Comparison of ENCODE assay signal across 1 cellular context in the genomic region with DNA sequence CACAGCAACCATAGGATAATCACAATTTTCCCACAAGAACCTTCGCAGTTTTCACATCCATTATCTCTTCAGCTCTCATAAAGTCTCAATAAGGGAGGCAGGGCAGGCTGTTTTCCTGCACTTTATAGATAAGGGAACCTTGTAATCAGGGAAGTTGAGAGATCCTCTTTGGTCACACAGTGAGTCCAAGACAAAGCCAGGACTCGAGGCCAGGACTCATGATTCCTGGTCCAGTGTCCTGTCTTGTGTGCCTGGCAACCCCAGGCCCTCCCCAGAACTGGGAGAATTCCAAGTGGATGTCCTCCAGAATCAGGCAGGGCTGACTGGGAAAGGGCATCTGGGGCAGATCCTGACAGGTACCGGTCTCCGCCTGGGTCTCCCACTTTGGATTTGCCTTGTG.
TF ChIP-seq lines count a peak whose summit lies in the region.

No MANE protein-coding gene starts in this region.

TF ChIP-seq in HepG2, 621 proteins besides CTCF, POLR2A, EP300 and RAD21:
- TF ChIP-seq ARID2 (CRISPR knock-in tag; IDR thresholded peaks at IDR 0.05; ENCODE audit: borderline replicate concordance): no peak
- TF ChIP-seq ZNF510 (CRISPR knock-in tag; IDR thresholded peaks at IDR 0.05; ENCODE audit: low read depth): no peak
- TF ChIP-seq ZNF766 (CRISPR knock-in tag; IDR thresholded peaks at IDR 0.05; ENCODE audit: borderline replicate concordance): no peak
- TF ChIP-seq TCF12 (IDR thresholded peaks at IDR 0.05): no peak
- TF ChIP-seq TCF12 (CRISPR knock-in tag; IDR thresholded peaks at IDR 0.05): no peak
- no peak for TF ChIP-seq PHF21A (CRISPR knock-in tag; IDR thresholded peaks at IDR 0.05)
- no peak for TF ChIP-seq SKI (IDR thresholded peaks at IDR 0.05; ENCODE audit: partially characterized antibody)
- no peak for TF ChIP-seq ZNF354B (CRISPR knock-in tag; IDR thresholded peaks at IDR 0.05)
- TF ChIP-seq MED1 (CRISPR knock-in tag; IDR thresholded peaks at IDR 0.05): no peak
